ENCODE assay signal across 10 cellular contexts in genomic region chr11:120547301-120547700, GRCh38. TPM values are rescaled to one million over a fixed set of nuclear protein-coding genes. Genes with fewer than 3 reads are reported as not detected.
A peak's percentile ranks its signal among the peaks of the same experiment; 100 is the strongest.
DNase-seq lines count a peak whose midpoint lies in the region; ATAC-seq and TF ChIP-seq lines count a peak whose summit lies in the region.
"Had no signal": no experiment of that assay in that cellular context is flagged by ENCODE, and none has a peak within 500 bp of the region (broad histone marks: within the 10 kb centered on the region; RNA-seq: fewer than 3 reads in every experiment).

No MANE protein-coding gene starts in this region.

- H3K36me3 Mint-ChIP-seq in mesothelial cell of epicardium = peaks cover under 1% of the 10 kb centered on the region

- H3K9me3 Mint-ChIP-seq in mesothelial cell of epicardium = peaks cover 4% of the 10 kb centered on the region

- H3K4me3 ChIP-seq in aorta (ENCODE audit: low read length in 2 of 2) = no peak overlapping the region

- no peak for ATAC-seq in GM18867 (IDR thresholded peaks at IDR 0.05; ENCODE audit: unreplicated experiment)
- no peak for ATAC-seq in aorta (ENCODE audit: low FRiP score)

- H3K4me1 ChIP-seq in aorta (ENCODE audit: control insufficient read depth in 1 of 2, insufficient read depth in 2 of 2, low read length in 2 of 2) = no peaks in the 10 kb centered on the region
- H3K4me1 ChIP-seq: parathyroid adenoma had no signal

- H3K27me3 ChIP-seq in aorta (ENCODE audit: control insufficient read depth in 1 of 2, insufficient read depth in 2 of 2, low read length in 1 of 2) = no peaks in the 10 kb centered on the region

- peaks cover 2% of the 10 kb centered on the region for H3K27me3 Mint-ChIP-seq in mesothelial cell of epicardium (ENCODE audit: low read depth)

- H3K36me3 ChIP-seq in aorta (ENCODE audit: control insufficient read depth in 1 of 2, insufficient read depth in 2 of 2, low read length in 1 of 2) = no peaks in the 10 kb centered on the region

- H3K4me3 Mint-ChIP-seq in mesothelial cell of epicardium = no peak overlapping the region

- DNase-seq in RPMI7951 (ENCODE audit: low read depth) (peak; percentile 36), epithelial cell of prostate (ENCODE audit: low read depth, low spot score) (no peak), mesothelial cell of epicardium (ENCODE audit: low spot score in 2 of 2, unreplicated experiment in 2 of 2) (no peak), NCI-H1694 treated with DMSO at 0.1 percent for 48 hours (lab: John Stamatoyannopoulos, UW) (no peak), aorta (no peak), NCI-H1048 (lab: John Stamatoyannopoulos, UW) (no peak)
- DNase-seq: MM.1S had no signal

- intact Hi-C loops in aorta (cut with DNase I) = loop anchor here in 1 of 2 donors (5.0 kb wide), 1 partner anchor 335 kb away; no protein-coding TSS in a partner anchor

- H3K27ac ChIP-seq in epithelial cell of prostate (peak overlapping the region; percentile 15), temporal lobe (ENCODE audit: low read depth, low read length) (peak overlapping the region; percentile 83), aorta (ENCODE audit: low read depth in 1 of 2, low read length in 2 of 2) (peak overlapping the region in 1 of 2 donors; percentile 28)
- H3K27ac ChIP-seq: parathyroid adenoma had no signal

- H3K27ac Mint-ChIP-seq in mesothelial cell of epicardium = peak overlapping the region; percentile 83

- 69 to 71% methylated on average over 10 of the region's 10 CpGs for WGBS in aorta, 2 donors

- H3K9me3 ChIP-seq in aorta (ENCODE audit: control insufficient read depth, low read length) = no peaks in the 10 kb centered on the region

- TF ChIP-seq CTCF in mesothelial cell of epicardium (IDR thresholded peaks at IDR 0.05; ENCODE audit: unreplicated experiment) = no peak

- peaks cover 38% of the 10 kb centered on the region for H3K4me1 Mint-ChIP-seq in mesothelial cell of epicardium

RNA-seq across cellular contexts. Expression of gene GRIK4, which starts 35.8 kb away (rescaled TPM):
- total RNA-seq in RPMI7951 (2014; rRNA removed; shearing (Covaris generic)) = not detected in 2 replicates
- total RNA-seq in mesothelial cell of epicardium (1.5 to 2.2 TPM (median 1.8 TPM) in 3 replicates), temporal lobe (4.4 TPM), aorta (not detected)
- polyA plus RNA-seq in aorta = not detected
